8 cellular contexts compared by ENCODE assay signal in genomic region chr1:185798505-185798904, GRCh38.
"Had no signal": no experiment of that assay in that cellular context is flagged by ENCODE, and none has a peak within 500 bp of the region (broad histone marks: within the 10 kb centered on the region; RNA-seq: fewer than 3 reads in every experiment).

No MANE protein-coding gene starts in this region.

- H3K9ac ChIP-seq: GM23248 had no signal

- H3K4me3 Mint-ChIP-seq: IgD-negative memory B cell had no signal

- H3K27ac ChIP-seq: GM23248 had no signal

- H3K27ac Mint-ChIP-seq: IgD-negative memory B cell had no signal

- FAIRE-seq: HTR-8/SVneo had no signal

- H2AFZ ChIP-seq: GM23248 had no signal

- H3K36me3 ChIP-seq: HAP-1 had no signal

- ATAC-seq: HCT116 had no signal

- H3K4me3 ChIP-seq: GM23248, HAP-1 had no signal

- DNase-seq: GM23248, GOT3, H7, KG1 had no signal

- H3K4me1 ChIP-seq: HAP-1 had no signal
